Comparison of ENCODE assay signal across 20 cellular contexts in the genomic region with DNA sequence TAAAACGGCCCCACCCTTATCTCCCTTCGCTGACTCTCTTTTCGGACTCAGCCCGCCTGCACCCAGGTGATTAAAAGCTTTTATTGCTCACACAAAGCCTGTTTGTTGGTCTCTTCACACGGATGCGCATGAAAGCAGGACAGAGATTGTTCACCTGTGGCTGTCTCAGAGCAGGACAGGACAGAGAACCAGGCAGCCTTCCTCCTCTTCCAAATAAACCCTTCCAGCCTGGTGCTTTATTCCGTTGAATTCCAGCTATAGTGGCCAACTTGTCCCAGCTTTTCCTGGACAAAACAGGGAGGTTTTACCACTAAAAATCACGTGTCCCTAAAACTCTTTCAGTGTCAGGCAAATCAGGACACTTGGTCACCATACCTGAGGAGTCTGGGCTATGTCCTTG. TPM values are rescaled to one million over a fixed set of nuclear protein-coding genes. Genes with fewer than 3 reads are reported as not detected.
"Had no signal": no experiment of that assay in that cellular context is flagged by ENCODE, and none has a peak within 500 bp of the region (broad histone marks: within the 10 kb centered on the region; RNA-seq: fewer than 3 reads in every experiment).

No MANE protein-coding gene starts in this region.

- H3K9me3 ChIP-seq: breast epithelium, lower lobe of right lung had no signal

- H3K4me3 ChIP-seq: breast epithelium, lower lobe of right lung had no signal

- H3K27ac ChIP-seq: breast epithelium, lower lobe of right lung had no signal

- ATAC-seq: left colon; lower lobe of right lung; sciatic nerve; stimulated activated naive CD8-positive, alpha-beta T cell treated with anti-CD3 and anti-CD28 coated beads, Interleukin-15, amount 100 ng/mL, for 72 hours had no signal

- H3K36me3 ChIP-seq: breast epithelium, lower lobe of right lung had no signal

- DNase-seq: activated CD4-positive, alpha-beta T cell treated with anti-CD3 and anti-CD28 coated beads, Interleukin-2, amount 10 ng/mL, durations not matched to agents 24 days and 14 days; activated CD4-positive, CD25-positive, alpha-beta regulatory T cell; activated naive CD4-positive, alpha-beta T cell; activated naive CD8-positive, alpha-beta T cell treated with anti-CD3 and anti-CD28 coated beads, Interleukin-2, amount 10 ng/mL, durations not matched to agents 7 days and 5 days; aorta; cerebellar nuclear complex; effector memory CD4-positive, alpha-beta T cell; left colon; lower lobe of right lung; stimulated activated CD4-positive, alpha-beta T cell treated with anti-CD3 and anti-CD28 coated beads, Interleukin-1b, Interleukin-23, amount 100 ng/mL, for 48 hours; stimulated activated naive CD8-positive, alpha-beta T cell treated with anti-CD3 and anti-CD28 coated beads, Interleukin-15, amount 100 ng/mL, for 72 hours had no signal

- H3K27me3 ChIP-seq: breast epithelium had no signal

- H3K4me1 ChIP-seq: breast epithelium, lower lobe of right lung had no signal

RNA-seq across cellular contexts. Expression of a gene that starts 9.5 kb away (rescaled TPM):
- total RNA-seq: activated CD4-positive, alpha-beta T cell treated with anti-CD3 and anti-CD28 coated beads, Interleukin-2, amount 10 ng/mL, durations not matched to agents 24 days and 14 days; activated naive CD8-positive, alpha-beta T cell treated with anti-CD3 and anti-CD28 coated beads, Interleukin-2, amount 10 ng/mL, durations not matched to agents 7 days and 5 days; activated T-helper 1 cell treated with anti-CD3 and anti-CD28 coated beads, Interleukin-12 subunit alpha, Interleukin-12 subunit beta, Interleukin-2, Interleukin-4 antibody, amounts not matched to agents 30 ng/mL and 10 ng/mL and 1 ng/mL, durations not matched to agents 14 hours and 24 hours and 36 hours; aorta; breast epithelium; fibroblast of lung; left colon; lower lobe of right lung; neural crest cell; osteocyte; pulmonary artery endothelial cell; sciatic nerve; T-helper 2 cell treated with Interferon-gamma antibody and Interleukin-4, amounts not matched to agents 100 ng/mL and 5 ng/mL, for 36 hours; temporal lobe had no signal
- polyA plus RNA-seq: aorta, fibroblast of lung had no signal
